ENCODE assay signal across 10 cellular contexts in genomic region chr9:73143606-73144328, GRCh38. TPM values are rescaled to one million over a fixed set of nuclear protein-coding genes. Genes with fewer than 3 reads are reported as not detected.
DNase-seq lines count a peak whose midpoint lies in the region; ATAC-seq, FAIRE-seq and TF ChIP-seq lines count a peak whose summit lies in the region.
"Had no signal": no experiment of that assay in that cellular context is flagged by ENCODE, and none has a peak within 500 bp of the region (broad histone marks: within the 10 kb centered on the region; RNA-seq: fewer than 3 reads in every experiment).

No MANE protein-coding gene starts in this region.

- H2BK5ac ChIP-seq in IMR-90 (ENCODE audit: low read depth, low read length, poor library complexity, severe bottlenecking), result peak overlapping the region; percentile 81

- TF ChIP-seq CTCF in IMR-90 (conservative IDR thresholded peaks at IDR 0.05; ENCODE audit: low read depth, low read length), result no peak
- TF ChIP-seq CTCF in kidney (IDR thresholded peaks at IDR 0.05; ENCODE audit: borderline replicate concordance, extremely low read depth, insufficient read depth), result no peak

- H3K4me1 ChIP-seq in IMR-90 (ENCODE audit: control insufficient read depth, insufficient read depth, low read length) (no peaks in the 10 kb centered on the region), kidney (ENCODE audit: control insufficient read depth in 1 of 2, insufficient read depth in 1 of 2, low read depth in 1 of 2, low read length in 2 of 2) (peaks cover 0 to 7% of the 10 kb centered on the region in 2 donors)
- peaks cover 4% of the 10 kb centered on the region for H3K4me1 ChIP-seq in effector memory CD4-positive, alpha-beta T cell (ENCODE audit: control insufficient read depth, insufficient read depth, low read length, poor library complexity, severe bottlenecking)

- H3K23ac ChIP-seq in IMR-90 (ENCODE audit: low read depth, low read length), result peak overlapping the region; percentile 54; the same call in 1 of the 2 replicates

- no peak overlapping the region for H3K27ac Mint-ChIP-seq in activated CD4-positive, alpha-beta memory T cell treated with anti-CD3 and anti-CD28 coated beads for 36 hours
- H3K27ac Mint-ChIP-seq: CD4-positive, alpha-beta memory T cell had no signal

- H3K27me3 ChIP-seq in IMR-90 (ENCODE audit: control insufficient read depth, insufficient read depth, low read length), result no peaks in the 10 kb centered on the region
- H3K27me3 ChIP-seq in effector memory CD4-positive, alpha-beta T cell (replicated peaks; ENCODE audit: control insufficient read depth, insufficient read depth, low read length, poor library complexity, severe bottlenecking), result no peaks in the 10 kb centered on the region
- H3K27me3 ChIP-seq: suprapubic skin had no signal

- peak overlapping the region; percentile 64; the same call in 1 of the 2 replicates for H3K27ac ChIP-seq in IMR-90 (ENCODE audit: insufficient read depth, low read length)
- H3K27ac ChIP-seq in kidney (ENCODE audit: low read depth in 2 of 2, low read length in 2 of 2), result no peak overlapping the region
- H3K27ac ChIP-seq in effector memory CD4-positive, alpha-beta T cell (ENCODE audit: insufficient read depth, low read length, poor library complexity, severe bottlenecking), result no peak overlapping the region
- H3K27ac ChIP-seq: suprapubic skin had no signal

- TF ChIP-seq RAD21 in IMR-90 (IDR thresholded peaks at IDR 0.05; ENCODE audit: low read length), result no peak

- no TSS peak for BruUV-seq in IMR-90 (replicated peaks; lab: Mats Ljungman, UMichigan)

- H3K79me1 ChIP-seq in IMR-90 (ENCODE audit: low read depth in 1 of 2, low read length in 2 of 2), result no peaks in the 10 kb centered on the region

- H2BK120ac ChIP-seq in IMR-90 (ENCODE audit: low read depth, low read length), result peak overlapping the region; percentile 88

- H2AFZ ChIP-seq in IMR-90 (replicated peaks; ENCODE audit: low read length, poor library complexity), result no peak overlapping the region

- H3K9me3 ChIP-seq in IMR-90 (ENCODE audit: control insufficient read depth, insufficient read depth, low read length) (no peaks in the 10 kb centered on the region), kidney (ENCODE audit: control insufficient read depth in 1 of 2, low read length in 2 of 2) (no peaks in the 10 kb centered on the region)
- no peaks in the 10 kb centered on the region for H3K9me3 ChIP-seq in effector memory CD4-positive, alpha-beta T cell (ENCODE audit: control insufficient read depth, low read length)
- H3K9me3 ChIP-seq: suprapubic skin had no signal

- no peaks in the 10 kb centered on the region for H3K9me1 ChIP-seq in IMR-90 (ENCODE audit: insufficient read depth, low read length)

- no peaks in the 10 kb centered on the region for H3K27me3 Mint-ChIP-seq in activated CD4-positive, alpha-beta memory T cell treated with anti-CD3 and anti-CD28 coated beads for 36 hours
- H3K27me3 Mint-ChIP-seq: CD4-positive, alpha-beta memory T cell had no signal

- dilution Hi-C loops in IMR-90 (cut with HindIII; ENCODE audit: low sequenced_read_pairs, unreplicated experiment), result no loop called here

- TF ChIP-seq POLR2A in IMR-90 (IDR thresholded peaks at IDR 0.05; ENCODE audit: low read depth, low read length), result no peak

- peak; percentile 62 for FAIRE-seq in kidney (lab: Jason Lieb, UNC)

- WGBS in IMR-90 (ENCODE audit: extremely low coverage in 2 of 2, insufficient read length in 1 of 2), 2 experiments, result no CpG with 5 or more reads among the region's 2 CpGs

- H3K4me2 ChIP-seq in IMR-90 (ENCODE audit: low read depth, low read length), result no peak overlapping the region

- H3K9ac ChIP-seq in IMR-90 (ENCODE audit: low read depth, low read length) (no peak overlapping the region), kidney (ENCODE audit: low read length in 2 of 2) (no peak overlapping the region)

- CTCF ChIA-PET in IMR-90 (lab: Yijun Ruan, JAX), result interaction anchor here (0.5 kb wide), 1 partner anchor 743 kb away, joined by 3 read pairs; no protein-coding TSS in a partner anchor
- CTCF ChIA-PET in activated CD4-positive, alpha-beta memory T cell treated with anti-CD3 and anti-CD28 coated beads for 36 hours (lab: Charles Lee), result interaction anchor here (1.0 to 2.3 kb wide), 3 partner anchors 12 to 36 kb away, joined by 3 to 6 read pairs (median 4); no protein-coding TSS in a partner anchor

- ATAC-seq in IMR-90 (ENCODE audit: low read depth) (peak; percentile 66), HG02678 (IDR thresholded peaks at IDR 0.05; ENCODE audit: unreplicated experiment) (no peak)

- no peaks in the 10 kb centered on the region for H4K20me1 ChIP-seq in IMR-90 (ENCODE audit: insufficient read depth, low read length)

- no peaks in the 10 kb centered on the region for H3K36me3 Mint-ChIP-seq in activated CD4-positive, alpha-beta memory T cell treated with anti-CD3 and anti-CD28 coated beads for 36 hours
- H3K36me3 Mint-ChIP-seq: CD4-positive, alpha-beta memory T cell had no signal

- H2AK5ac ChIP-seq in IMR-90 (ENCODE audit: low read depth, low read length), result no peak overlapping the region

- H3K4me3 ChIP-seq in IMR-90 (ENCODE audit: insufficient read depth, low read depth, low read length) (no peak overlapping the region), kidney (ENCODE audit: low read length in 2 of 2) (no peak overlapping the region)
- H3K4me3 ChIP-seq in effector memory CD4-positive, alpha-beta T cell (ENCODE audit: insufficient read depth, low read depth, low read length, poor library complexity, severe bottlenecking), result no peak overlapping the region
- H3K4me3 ChIP-seq: suprapubic skin had no signal

- H2BK15ac ChIP-seq in IMR-90 (ENCODE audit: low read depth, low read length), result peak overlapping the region; percentile 30; the same call in 2 of the 3 replicates

- H3K9me3 Mint-ChIP-seq in activated CD4-positive, alpha-beta memory T cell treated with anti-CD3 and anti-CD28 coated beads for 36 hours, result no peaks in the 10 kb centered on the region
- H3K9me3 Mint-ChIP-seq: CD4-positive, alpha-beta memory T cell had no signal

- DNase-seq in A172 (ENCODE audit: low spot score), result peak; percentile 92
- DNase-seq in IMR-90, result peak; percentile 88
- DNase-seq in amniotic epithelial cell (ENCODE audit: low read depth), result peak; percentile 94
- no peak for DNase-seq in kidney
- no peak for DNase-seq in germinal center (ENCODE audit: low spot score)
- DNase-seq in activated CD4-positive, alpha-beta memory T cell treated with anti-CD3 and anti-CD28 coated beads for 36 hours, result no peak
- DNase-seq in effector memory CD4-positive, alpha-beta T cell, result no peak
- DNase-seq: CD4-positive, alpha-beta memory T cell had no signal

- H3K4me1 Mint-ChIP-seq in activated CD4-positive, alpha-beta memory T cell treated with anti-CD3 and anti-CD28 coated beads for 36 hours (ENCODE audit: low read depth), result peaks cover 33% of the 10 kb centered on the region

- intact Hi-C loops in IMR-90 (cut with micrococcal nuclease), result no loop called here
- intact Hi-C loops in kidney (cut with DNase I), result no loop called here
- intact Hi-C loops in activated CD4-positive, alpha-beta memory T cell treated with anti-CD3 and anti-CD28 coated beads for 36 hours (cut with micrococcal nuclease), result no loop called here

- H2AK9ac ChIP-seq in IMR-90 (replicated peaks; ENCODE audit: low read depth, low read length, poor library complexity), result no peak overlapping the region

- peak overlapping the region; percentile 48; the same call in 1 of the 2 replicates for H3K14ac ChIP-seq in IMR-90 (replicated peaks; ENCODE audit: low read depth, low read length)

- peak overlapping the region; percentile 69 for H2BK20ac ChIP-seq in IMR-90 (ENCODE audit: low read depth, low read length)

- peak overlapping the region in 1 of 2 experiments; percentile 70; a peak in 2 of 4 replicates for H4K8ac ChIP-seq in IMR-90 (ENCODE audit: low read depth in 2 of 2, low read length in 2 of 2)

- no peaks in the 10 kb centered on the region for H3K36me3 ChIP-seq in IMR-90 (ENCODE audit: control insufficient read depth, insufficient read depth, low read length)
- H3K36me3 ChIP-seq in kidney (ENCODE audit: control insufficient read depth in 1 of 2, insufficient read depth in 2 of 2, low read length in 2 of 2), result no peaks in the 10 kb centered on the region
- no peaks in the 10 kb centered on the region for H3K36me3 ChIP-seq in effector memory CD4-positive, alpha-beta T cell (ENCODE audit: control insufficient read depth, insufficient read depth, low read length)
- H3K36me3 ChIP-seq: suprapubic skin had no signal

- in situ Hi-C loops in IMR-90 (cut with MboI; ENCODE audit: low sequenced_read_pairs), result no loop called here

- peak overlapping the region; percentile 69 for H3K18ac ChIP-seq in IMR-90 (ENCODE audit: low read depth, low read length)

- POLR2A ChIA-PET in IMR-90 (lab: Charles Lee; ENCODE audit: unreplicated experiment), result interaction anchor here (0.6 to 1.3 kb wide), 2 partner anchors 11 to 783 kb away, joined by 3 read pairs; no protein-coding TSS in a partner anchor
- POLR2A ChIA-PET in activated CD4-positive, alpha-beta memory T cell treated with anti-CD3 and anti-CD28 coated beads for 36 hours (lab: Charles Lee), result interaction anchor here (1.6 kb wide), 1 partner anchor 11 kb away, joined by 7 read pairs; no protein-coding TSS in a partner anchor

- no peak overlapping the region for H3K4me3 Mint-ChIP-seq in activated CD4-positive, alpha-beta memory T cell treated with anti-CD3 and anti-CD28 coated beads for 36 hours

- H3K4ac ChIP-seq in IMR-90 (ENCODE audit: low read depth, low read length), result peak overlapping the region; percentile 41; the same call in 1 of the 2 replicates

- H4K5ac ChIP-seq in IMR-90 (ENCODE audit: low read depth, low read length), result peak overlapping the region; percentile 76

- H3K56ac ChIP-seq in IMR-90 (ENCODE audit: extremely low read depth, insufficient read depth, low read length), result peak overlapping the region; percentile 60; the same call in 1 of the 2 replicates

- peak overlapping the region; percentile 43 for H4K91ac ChIP-seq in IMR-90 (ENCODE audit: insufficient read depth, low read depth, low read length)

TF ChIP-seq in IMR-90, 13 proteins besides CTCF, POLR2A, EP300 and RAD21 (continues in another document):
- TF ChIP-seq BHLHE40 (IDR thresholded peaks at IDR 0.05; ENCODE audit: low read depth, low read length), result no peak
- TF ChIP-seq MAZ (IDR thresholded peaks at IDR 0.05; ENCODE audit: borderline replicate concordance, low read depth, low read length), result no peak
- peak; percentile 59; the same call in 1 of the 2 replicates for TF ChIP-seq FOS (IDR thresholded peaks at IDR 0.05; ENCODE audit: low read depth, low read length)
- peak; percentile 99 for TF ChIP-seq CEBPB (IDR thresholded peaks at IDR 0.05; ENCODE audit: low read depth, low read length)
- no peak for TF ChIP-seq RFX5 (IDR thresholded peaks at IDR 0.05; ENCODE audit: low read depth, low read length)

RNA-seq across cellular contexts. Expression of gene ANXA1, which starts 7.9 kb away (rescaled TPM):
- total RNA-seq in A172 (2014; rRNA removed; shearing (Covaris generic)), result 920 and 1,111 TPM in 2 replicates
- total RNA-seq in IMR-90 (2012; rRNA removed) (583 and 637 TPM in 2 replicates), kidney (250 TPM)
- polyA plus RNA-seq in IMR-90 (2012; rRNA removed) (465 and 520 TPM in 2 replicates), kidney (ENCODE audit: insufficient read depth, low read depth, low replicate concordance) (65.2 TPM)
- 66.9 and 122 TPM in 2 replicates for polyA plus RNA-seq in IMR-90 (2012; cell fraction: cytosol; rRNA removed)
- polyA plus RNA-seq in IMR-90 (2012; cell fraction: nucleus; rRNA removed; ENCODE audit: low replicate concordance), result 22.6 and 233 TPM in 2 replicates
- 10 to 100 TPM; 67.7 to 67.9 TPM for total RNA-seq in activated CD4-positive, alpha-beta memory T cell treated with anti-CD3 and anti-CD28 coated beads for 36 hours

Comparison
In these comparisons a context has a peak if more than half of its experiments do, and no peak if none do; other contexts are left out.
1. DNase-seq: peak in A172 (single experiment), IMR-90 (single experiment) and amniotic epithelial cell (single experiment); none in kidney (single experiment), germinal center (single experiment), activated CD4-positive, alpha-beta memory T cell treated with anti-CD3 and anti-CD28 coated beads for 36 hours (single experiment) and effector memory CD4-positive, alpha-beta T cell (0 of 3).